In genomic region chr17:3704931-3705717, GRCh38 we compare ENCODE assay signal across 26 cellular contexts.
"Had no signal": no experiment of that assay in that cellular context is flagged by ENCODE, and none has a peak within 500 bp of the region (broad histone marks: within the 10 kb centered on the region; RNA-seq: fewer than 3 reads in every experiment).

No MANE protein-coding gene starts in this region.

- H3K4me3 ChIP-seq: cardiac muscle cell, SJCRH30 had no signal

- H3K27me3 Mint-ChIP-seq: activated naive CD8-positive, alpha-beta T cell had no signal

- DNase-seq: activated CD4-positive, alpha-beta T cell treated with anti-CD3 and anti-CD28 coated beads for 48 hours; activated CD4-positive, alpha-beta T cell treated with anti-CD3 and anti-CD28 coated beads, Interleukin-2, amount 50 U/mL, for 4 hours; activated CD8-positive, alpha-beta memory T cell treated with anti-CD3 and anti-CD28 coated beads, Interleukin-2, amount 50 U/mL, for 48 hours; activated CD8-positive, alpha-beta T cell treated with anti-CD3 and anti-CD28 coated beads, Interleukin-2, amount 10 ng/mL, durations not matched to agents 7 days and 5 days; activated effector memory CD4-positive, alpha-beta T cell treated with Interleukin-2 at 50 U/mL for 16 hours; activated naive CD4-positive, alpha-beta T cell treated with Interleukin-2 at 50 U/mL for 16 hours; activated T-cell treated with anti-CD3 and anti-CD28 coated beads, Interleukin-2, amount 50 U/mL, for 1 hour; amygdala; IMR-90; KG1; NCI-H1092; NCI-H1930; NCI-H2107; NCI-H345; NCI-H510A; NCI-H526 treated with DMSO at 0.1 percent for 48 hours; Right ventricle myocardium superior; RPMI8226; SJCRH30; T-helper 2 cell had no signal

- H3K27me3 ChIP-seq: cardiac muscle cell, SJCRH30 had no signal

- H3K27ac Mint-ChIP-seq: activated CD8-positive, alpha-beta T cell treated with anti-CD3 and anti-CD28 coated beads, Interleukin-2, amount 10 ng/mL, durations not matched to agents 7 days and 5 days; activated naive CD8-positive, alpha-beta T cell; brain had no signal

- ATAC-seq: activated CD8-positive, alpha-beta T cell treated with anti-CD3 and anti-CD28 coated beads, Interleukin-2, amount 10 ng/mL, durations not matched to agents 7 days and 5 days; Panc1 had no signal

- H3K4me1 ChIP-seq: SJCRH30 had no signal

- H3K27ac ChIP-seq: cardiac muscle cell, SJCRH30, VCaP had no signal

- FAIRE-seq: astrocyte had no signal

- H3K4me3 Mint-ChIP-seq: activated CD8-positive, alpha-beta T cell treated with anti-CD3 and anti-CD28 coated beads, Interleukin-2, amount 10 ng/mL, durations not matched to agents 7 days and 5 days; activated naive CD8-positive, alpha-beta T cell; brain had no signal

- H3K36me3 ChIP-seq: cardiac muscle cell, SJCRH30 had no signal

- H3K9me3 ChIP-seq: SJCRH30 had no signal

- H3K4me1 Mint-ChIP-seq: brain had no signal
